ENCODE assay signal across 10 cellular contexts in genomic region chr11:126102436-126102894, GRCh38. TPM values are rescaled to one million over a fixed set of nuclear protein-coding genes. Genes with fewer than 3 reads are reported as not detected.
DNase-seq lines count a peak whose midpoint lies in the region; ATAC-seq and TF ChIP-seq lines count a peak whose summit lies in the region.
"Had no signal": no experiment of that assay in that cellular context is flagged by ENCODE, and none has a peak within 500 bp of the region (broad histone marks: within the 10 kb centered on the region; RNA-seq: fewer than 3 reads in every experiment).

No MANE protein-coding gene starts in this region.

- intact Hi-C loops in ovary (cut with DNase I): no loop called here

- peaks cover 29% of the 10 kb centered on the region for H3K4me1 ChIP-seq in ovary (ENCODE audit: insufficient read depth)

- H3K9me3 ChIP-seq in ovary: no peaks in the 10 kb centered on the region

- no peak for TF ChIP-seq POLR2A in ovary (IDR thresholded peaks at IDR 0.05)

- TF ChIP-seq CTCF in fibroblast of the aortic adventitia (IDR thresholded peaks at IDR 0.05; ENCODE audit: insufficient read depth, low read length) (no peak), ovary (IDR thresholded peaks at IDR 0.05) (no peak)

- H3K27ac ChIP-seq in ovary: peak overlapping the region; percentile 16 to 77

- TF ChIP-seq EP300 in ovary (IDR thresholded peaks at IDR 0.05): no peak

- peak; percentile 44 for ATAC-seq in GM18867 (IDR thresholded peaks at IDR 0.05; ENCODE audit: unreplicated experiment)
- ATAC-seq in HG03097 (IDR thresholded peaks at IDR 0.05; ENCODE audit: low FRiP score, unreplicated experiment): no peak
- ATAC-seq in HG02623 (IDR thresholded peaks at IDR 0.05; ENCODE audit: unreplicated experiment): no peak
- ATAC-seq: HCT116 had no signal

- no peaks in the 10 kb centered on the region for H3K36me3 ChIP-seq in ovary

- 16 to 22% (median 20%) methylated on average over 6 of the region's 6 CpGs for WGBS in ovary, 3 donors

- DNase-seq in NCI-H2196 (lab: John Stamatoyannopoulos, UW; ENCODE audit: unreplicated experiment) (peak; percentile 53), fibroblast of the aortic adventitia (ENCODE audit: low read depth) (peak; percentile 79), ovary (peak; percentile 73 to 84 (median 82)), pons (ENCODE audit: low spot score) (no peak), hippocampal formation (lab: John Stamatoyannopoulos, UW) (no peak)
- DNase-seq: stimulated activated CD4-positive, alpha-beta T cell treated with anti-CD3 and anti-CD28 coated beads, Interleukin-4, amount 100 ng/mL, for 24 hours had no signal

- H3K4me3 ChIP-seq in fibroblast of the aortic adventitia (ENCODE audit: low read depth, low read length) (no peak overlapping the region), ovary (no peak overlapping the region)

- no peaks in the 10 kb centered on the region for H3K27me3 ChIP-seq in ovary

RNA-seq across cellular contexts. Expression of gene CDON, which starts 39.8 kb away (rescaled TPM):
- 54.4 and 66.6 TPM in 2 replicates for total RNA-seq in fibroblast of the aortic adventitia (ENCODE audit: low replicate concordance)
- 100 to 1,000 TPM in 5 of 7 donors, 10 to 100 TPM in 2; 46.3 to 211 (median 137) TPM for total RNA-seq in ovary
- polyA plus RNA-seq in ovary: 10 to 100 TPM; 15.0 to 42.7 TPM

Comparison
In these comparisons a context has a peak if more than half of its experiments do, and no peak if none do; other contexts are left out.
1. DNase-seq: peak in NCI-H2196 (single experiment), fibroblast of the aortic adventitia (single experiment) and ovary (5 of 5); none in pons (single experiment) and hippocampal formation (0 of 2).